In genomic region chrX:120453985-120454384, GRCh38 we compare ENCODE assay signal across 1 cellular context.
TF ChIP-seq lines count a peak whose summit lies in the region.

No MANE protein-coding gene starts in this region.

TF ChIP-seq in K562, 482 proteins besides CTCF, POLR2A, EP300 and RAD21 (continued from another document):
- TF ChIP-seq NFE2 (IDR thresholded peaks at IDR 0.05; ENCODE audit: low read depth) (peak; percentile 12; the same call in 1 of the 2 replicates), BHLHE40 (IDR thresholded peaks at IDR 0.05; ENCODE audit: low read length) (no peak), RBM25 (IDR thresholded peaks at IDR 0.05; ENCODE audit: low read depth, low read length, severe bottlenecking) (no peak), ZNF277 (CRISPR knock-in tag; IDR thresholded peaks at IDR 0.05; ENCODE audit: borderline replicate concordance) (no peak), NKRF (IDR thresholded peaks at IDR 0.05; ENCODE audit: borderline replicate concordance) (no peak), ZNF133 (CRISPR knock-in tag; IDR thresholded peaks at IDR 0.05) (no peak), MITF (IDR thresholded peaks at IDR 0.05) (no peak), PKNOX1 (IDR thresholded peaks at IDR 0.05) (peak; percentile 71), HNRNPH1 (optimal IDR thresholded peaks at IDR 0.05; ENCODE audit: low read depth, low read length) (no peak), MECOM (CRISPR knock-in tag; IDR thresholded peaks at IDR 0.05) (no peak), MLLT1 (IDR thresholded peaks at IDR 0.05) (no peak), ELF2 (CRISPR knock-in tag; IDR thresholded peaks at IDR 0.05) (no peak), JUND (IDR thresholded peaks at IDR 0.05; ENCODE audit: borderline replicate concordance, low read depth, low read length) (peak; percentile 76; the same call in 1 of the 2 replicates), JUND (tag; IDR thresholded peaks at IDR 0.05; ENCODE audit: borderline replicate concordance, low read depth, low read length) (no peak; the same call in 2 of the 3 replicates), PYGO2 (tag; IDR thresholded peaks at IDR 0.05) (no peak), ZBTB7A (IDR thresholded peaks at IDR 0.05; ENCODE audit: borderline replicate concordance, control insufficient read depth, low read depth, low read length) (no peak), ZNF124 (CRISPR knock-in tag; IDR thresholded peaks at IDR 0.05) (no peak), MAX (CRISPR knock-in tag; IDR thresholded peaks at IDR 0.05) (no peak), ZFP30 (CRISPR knock-in tag; IDR thresholded peaks at IDR 0.05; ENCODE audit: borderline replicate concordance) (no peak), JUNB (CRISPR knock-in tag; conservative IDR thresholded peaks at IDR 0.05) (no peak), CUX1 (CRISPR knock-in tag; IDR thresholded peaks at IDR 0.05) (no peak), NCOA1 (IDR thresholded peaks at IDR 0.05; ENCODE audit: low read depth) (no peak), MTA3 (IDR thresholded peaks at IDR 0.05; ENCODE audit: borderline replicate concordance) (no peak), ZFPM2 (CRISPR knock-in tag; IDR thresholded peaks at IDR 0.05) (no peak), IFI16 (CRISPR knock-in tag; IDR thresholded peaks at IDR 0.05) (no peak), ZBTB49 (CRISPR knock-in tag; IDR thresholded peaks at IDR 0.05; ENCODE audit: borderline replicate concordance) (no peak), HMG20B (CRISPR knock-in tag; IDR thresholded peaks at IDR 0.05) (no peak), ZNF274 (IDR thresholded peaks at IDR 0.05; ENCODE audit: borderline replicate concordance, low read depth, low read length) (no peak), PHTF2 (CRISPR knock-in tag; IDR thresholded peaks at IDR 0.05) (no peak), RBM15 (IDR thresholded peaks at IDR 0.05; ENCODE audit: insufficient read depth, low read length) (no peak), HMG20A (CRISPR knock-in tag; conservative IDR thresholded peaks at IDR 0.05) (no peak)
TF ChIP-seq in K562: peak in this region for 23.
